In the genomic region with DNA sequence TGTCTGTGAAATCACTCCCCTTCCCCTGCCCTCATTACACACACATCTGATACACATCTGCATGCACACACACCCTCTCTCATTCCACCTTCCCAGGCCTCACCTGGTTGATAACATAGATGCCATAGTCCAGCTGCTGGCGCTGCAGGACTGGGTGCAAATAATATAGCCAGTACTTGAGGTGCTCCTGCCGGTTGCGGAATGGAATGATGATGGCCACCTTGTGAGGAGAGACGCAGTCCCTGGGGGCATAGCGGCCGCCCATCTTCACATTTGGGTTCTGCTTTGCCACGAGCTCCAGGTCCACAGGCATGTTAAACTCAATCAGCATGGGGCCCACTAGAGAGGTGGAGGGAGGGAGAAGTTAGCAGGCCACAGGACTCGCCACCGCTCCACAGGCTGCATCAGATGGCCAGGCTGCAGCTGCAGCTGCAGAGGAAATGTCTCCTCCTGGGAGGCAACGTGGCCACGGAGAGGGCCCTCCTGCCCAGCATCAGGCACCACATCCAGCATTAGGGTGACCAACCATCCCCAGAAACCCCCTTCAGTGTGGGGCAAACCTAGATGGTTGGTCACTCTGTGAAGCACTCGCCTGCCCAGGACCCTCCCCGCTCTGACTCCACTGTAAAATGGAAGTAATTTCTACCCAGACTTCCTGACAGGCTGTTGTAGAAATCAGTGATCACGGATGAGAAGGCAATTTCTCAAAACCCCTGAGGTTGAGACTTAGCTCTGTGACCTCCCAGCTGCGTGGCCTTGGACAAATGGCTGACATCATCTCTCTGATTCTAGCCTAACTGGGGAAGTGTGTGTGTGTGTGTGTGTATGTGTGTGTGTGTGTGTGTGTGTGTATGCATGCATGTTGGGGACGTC, we compare ENCODE assay signal across 13 cellular contexts. TPM values are rescaled to one million over a fixed set of nuclear protein-coding genes. Genes with fewer than 3 reads are reported as not detected.
DNase-seq lines count a peak whose midpoint lies in the region; ATAC-seq, FAIRE-seq and TF ChIP-seq lines count a peak whose summit lies in the region.
"Had no signal": no experiment of that assay in that cellular context is flagged by ENCODE, and none has a peak within 500 bp of the region (broad histone marks: within the 10 kb centered on the region; RNA-seq: fewer than 3 reads in every experiment).

No MANE protein-coding gene starts in this region.

- no peak for DNase-seq in T-helper 1 cell
- no peak for DNase-seq in WTC11 (ENCODE audit: low spot score)
- peak; percentile 37 for DNase-seq in iris pigment epithelial cell (ENCODE audit: low read depth)
- DNase-seq in small intestine = peak; percentile 79
- no peak for DNase-seq in RKO (ENCODE audit: low spot score)
- DNase-seq in NCI-H2196 treated with DMSO at 0.1 percent for 48 hours (lab: John Stamatoyannopoulos, UW; ENCODE audit: unreplicated experiment) = no peak
- DNase-seq: NCI-H345, SJCRH30 had no signal

- no peak for FAIRE-seq in small intestine (lab: Jason Lieb, UNC)
- FAIRE-seq: A204.1, urothelium cell line had no signal

- CTCF ChIA-PET in WTC11 (lab: Charles Lee) = no interaction called here

- peaks cover 0 to 3% of the 10 kb centered on the region in 2 donors for H3K36me3 ChIP-seq in small intestine (ENCODE audit: control insufficient read depth in 2 of 2, insufficient read depth in 2 of 2, low read length in 2 of 2)
- H3K36me3 ChIP-seq: SJCRH30 had no signal

- no peaks in the 10 kb centered on the region for H3K9me3 ChIP-seq in small intestine (ENCODE audit: control insufficient read depth, low read depth)
- H3K9me3 ChIP-seq: SJCRH30 had no signal

- WGBS in small intestine, 3 donors = 70 to 74% (median 71%) methylated on average over 16 of the region's 16 CpGs

- peak overlapping the region in 1 of 2 donors; percentile 21 for H3K27ac ChIP-seq in small intestine (ENCODE audit: low read depth in 1 of 2, low read length in 1 of 2)
- H3K27ac ChIP-seq: KMS-11, SJCRH30 had no signal

- no peaks in the 10 kb centered on the region for H3K27me3 Mint-ChIP-seq in T-helper 1 cell treated with Interleukin-12 subunit alpha and Interleukin-12 subunit beta and Interleukin-4 antibody, amounts not matched to agents 30 μg/mL and 1 μg/mL, for 36 hours (ENCODE audit: low read depth)
- H3K27me3 Mint-ChIP-seq in WTC11 (ENCODE audit: low read depth) = no peaks in the 10 kb centered on the region

- POLR2A ChIA-PET in WTC11 (lab: Charles Lee) = no interaction called here

- H3K4me1 ChIP-seq in small intestine (ENCODE audit: control insufficient read depth in 2 of 2, insufficient read depth in 1 of 2, low read depth in 1 of 2, low read length in 1 of 2) = peaks cover 6 to 18% of the 10 kb centered on the region in 2 donors
- H3K4me1 ChIP-seq: SJCRH30 had no signal

- TF ChIP-seq CTCF in WTC11 (IDR thresholded peaks at IDR 0.05) = no peak

- no peak overlapping the region for H3K4me3 ChIP-seq in small intestine (ENCODE audit: low read depth in 1 of 2, low read length in 2 of 2)
- H3K4me3 ChIP-seq: SJCRH30 had no signal

- peak overlapping the region; percentile 5 for H3K4me3 Mint-ChIP-seq in T-helper 1 cell treated with Interleukin-12 subunit alpha and Interleukin-12 subunit beta and Interleukin-4 antibody, amounts not matched to agents 30 μg/mL and 1 μg/mL, for 36 hours
- H3K4me3 Mint-ChIP-seq in WTC11 = no peak overlapping the region

- peak overlapping the region; percentile 27 for H3K27ac Mint-ChIP-seq in T-helper 1 cell treated with Interleukin-12 subunit alpha and Interleukin-12 subunit beta and Interleukin-4 antibody, amounts not matched to agents 30 μg/mL and 1 μg/mL, for 36 hours
- H3K27ac Mint-ChIP-seq in WTC11 = peak overlapping the region; percentile 48

- no peaks in the 10 kb centered on the region for H3K27me3 ChIP-seq in small intestine (ENCODE audit: control insufficient read depth in 2 of 2, insufficient read depth in 2 of 2, low read length in 2 of 2)
- H3K27me3 ChIP-seq: SJCRH30 had no signal

- H3K9me3 Mint-ChIP-seq in T-helper 1 cell treated with Interleukin-12 subunit alpha and Interleukin-12 subunit beta and Interleukin-4 antibody, amounts not matched to agents 30 μg/mL and 1 μg/mL, for 36 hours = no peaks in the 10 kb centered on the region
- no peaks in the 10 kb centered on the region for H3K9me3 Mint-ChIP-seq in WTC11

- ATAC-seq in WTC11 (no peak), GM18858 (IDR thresholded peaks at IDR 0.05; ENCODE audit: unreplicated experiment) (no peak)

- peaks cover 63% of the 10 kb centered on the region for H3K4me1 Mint-ChIP-seq in T-helper 1 cell treated with Interleukin-12 subunit alpha and Interleukin-12 subunit beta and Interleukin-4 antibody, amounts not matched to agents 30 μg/mL and 1 μg/mL, for 36 hours (ENCODE audit: low read depth)
- H3K4me1 Mint-ChIP-seq in WTC11 = 0 out of 2 replicates have a peak, but pooled peaks cover 2% of the 10 kb centered on the region

- peaks cover 22% of the 10 kb centered on the region for H3K36me3 Mint-ChIP-seq in T-helper 1 cell treated with Interleukin-12 subunit alpha and Interleukin-12 subunit beta and Interleukin-4 antibody, amounts not matched to agents 30 μg/mL and 1 μg/mL, for 36 hours (ENCODE audit: low read depth)
- no peaks in the 10 kb centered on the region for H3K36me3 Mint-ChIP-seq in WTC11

TF ChIP-seq in WTC11, 78 proteins besides CTCF, POLR2A, EP300 and RAD21 (continues in another document):
- TF ChIP-seq, protein P1, sequence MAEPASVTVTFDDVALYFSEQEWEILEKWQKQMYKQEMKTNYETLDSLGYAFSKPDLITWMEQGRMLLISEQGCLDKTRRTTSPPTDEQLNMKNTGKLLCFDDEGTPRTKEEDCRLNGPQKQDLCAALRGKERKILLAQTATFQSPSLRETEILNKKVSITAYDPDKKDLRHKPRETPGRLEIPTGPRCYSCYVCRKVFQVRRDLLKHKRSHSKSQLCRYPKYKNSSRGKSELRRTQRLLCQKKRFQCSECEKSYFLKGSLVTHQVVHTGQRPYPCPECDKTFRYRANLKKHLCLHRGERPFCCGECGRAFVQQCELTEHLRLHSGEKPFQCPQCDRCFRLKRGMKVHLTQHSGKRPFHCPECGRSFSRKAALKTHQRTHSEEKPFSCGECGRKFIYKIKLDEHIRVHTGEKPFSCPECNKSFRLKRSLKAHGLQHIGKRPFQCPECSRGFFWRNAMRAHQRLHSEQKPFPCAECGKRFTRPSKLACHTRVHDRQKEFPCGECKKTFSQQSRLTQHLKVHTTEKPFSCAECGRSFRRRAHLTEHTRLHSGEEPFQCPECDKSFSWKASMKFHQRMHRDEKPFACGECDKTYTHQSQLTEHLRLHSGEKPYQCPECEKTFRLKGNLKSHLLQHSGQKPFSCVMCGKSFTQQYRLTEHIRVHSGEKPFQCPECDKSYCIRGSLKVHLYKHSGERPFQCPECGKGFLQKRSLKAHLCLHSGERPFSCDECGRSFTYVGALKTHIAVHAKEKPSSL (CRISPR knock-in tag; conservative IDR thresholded peaks at IDR 0.05) = no peak
- TF ChIP-seq ATF1 (CRISPR knock-in tag; IDR thresholded peaks at IDR 0.05) = no peak
- no peak for TF ChIP-seq HMGA2 (CRISPR knock-in tag; IDR thresholded peaks at IDR 0.05)
- TF ChIP-seq, protein P2, sequence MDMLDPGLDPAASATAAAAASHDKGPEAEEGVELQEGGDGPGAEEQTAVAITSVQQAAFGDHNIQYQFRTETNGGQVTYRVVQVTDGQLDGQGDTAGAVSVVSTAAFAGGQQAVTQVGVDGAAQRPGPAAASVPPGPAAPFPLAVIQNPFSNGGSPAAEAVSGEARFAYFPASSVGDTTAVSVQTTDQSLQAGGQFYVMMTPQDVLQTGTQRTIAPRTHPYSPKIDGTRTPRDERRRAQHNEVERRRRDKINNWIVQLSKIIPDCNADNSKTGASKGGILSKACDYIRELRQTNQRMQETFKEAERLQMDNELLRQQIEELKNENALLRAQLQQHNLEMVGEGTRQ (CRISPR knock-in tag; IDR thresholded peaks at IDR 0.05) = no peak
- TF ChIP-seq CBFB (CRISPR knock-in tag; IDR thresholded peaks at IDR 0.05; ENCODE audit: low read depth) = no peak
- TF ChIP-seq GABPB1 (CRISPR knock-in tag; IDR thresholded peaks at IDR 0.05) = no peak
- TF ChIP-seq, protein P3, sequence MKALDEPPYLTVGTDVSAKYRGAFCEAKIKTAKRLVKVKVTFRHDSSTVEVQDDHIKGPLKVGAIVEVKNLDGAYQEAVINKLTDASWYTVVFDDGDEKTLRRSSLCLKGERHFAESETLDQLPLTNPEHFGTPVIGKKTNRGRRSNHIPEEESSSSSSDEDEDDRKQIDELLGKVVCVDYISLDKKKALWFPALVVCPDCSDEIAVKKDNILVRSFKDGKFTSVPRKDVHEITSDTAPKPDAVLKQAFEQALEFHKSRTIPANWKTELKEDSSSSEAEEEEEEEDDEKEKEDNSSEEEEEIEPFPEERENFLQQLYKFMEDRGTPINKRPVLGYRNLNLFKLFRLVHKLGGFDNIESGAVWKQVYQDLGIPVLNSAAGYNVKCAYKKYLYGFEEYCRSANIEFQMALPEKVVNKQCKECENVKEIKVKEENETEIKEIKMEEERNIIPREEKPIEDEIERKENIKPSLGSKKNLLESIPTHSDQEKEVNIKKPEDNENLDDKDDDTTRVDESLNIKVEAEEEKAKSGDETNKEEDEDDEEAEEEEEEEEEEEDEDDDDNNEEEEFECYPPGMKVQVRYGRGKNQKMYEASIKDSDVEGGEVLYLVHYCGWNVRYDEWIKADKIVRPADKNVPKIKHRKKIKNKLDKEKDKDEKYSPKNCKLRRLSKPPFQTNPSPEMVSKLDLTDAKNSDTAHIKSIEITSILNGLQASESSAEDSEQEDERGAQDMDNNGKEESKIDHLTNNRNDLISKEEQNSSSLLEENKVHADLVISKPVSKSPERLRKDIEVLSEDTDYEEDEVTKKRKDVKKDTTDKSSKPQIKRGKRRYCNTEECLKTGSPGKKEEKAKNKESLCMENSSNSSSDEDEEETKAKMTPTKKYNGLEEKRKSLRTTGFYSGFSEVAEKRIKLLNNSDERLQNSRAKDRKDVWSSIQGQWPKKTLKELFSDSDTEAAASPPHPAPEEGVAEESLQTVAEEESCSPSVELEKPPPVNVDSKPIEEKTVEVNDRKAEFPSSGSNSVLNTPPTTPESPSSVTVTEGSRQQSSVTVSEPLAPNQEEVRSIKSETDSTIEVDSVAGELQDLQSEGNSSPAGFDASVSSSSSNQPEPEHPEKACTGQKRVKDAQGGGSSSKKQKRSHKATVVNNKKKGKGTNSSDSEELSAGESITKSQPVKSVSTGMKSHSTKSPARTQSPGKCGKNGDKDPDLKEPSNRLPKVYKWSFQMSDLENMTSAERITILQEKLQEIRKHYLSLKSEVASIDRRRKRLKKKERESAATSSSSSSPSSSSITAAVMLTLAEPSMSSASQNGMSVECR (CRISPR knock-in tag; IDR thresholded peaks at IDR 0.05; ENCODE audit: borderline replicate concordance) = no peak

RNA-seq across cellular contexts. Expression of a gene that starts 31.8 kb away (rescaled TPM):
- 19.1 to 20.2 TPM (median 19.8 TPM) in 3 replicates for total RNA-seq in WTC11 (2021)
- polyA plus RNA-seq in small intestine = 10 to 100 TPM; 11.9 to 49.6 (median 14.9) TPM

RNA-seq across cellular contexts. Expression of a gene that starts 58.8 kb away (rescaled TPM):
- 23.2 to 23.3 TPM (median 23.2 TPM) in 3 replicates for total RNA-seq in WTC11 (2021)
- polyA plus RNA-seq in small intestine = 10 to 100 TPM in 1 of 3 donors, 1 to 10 TPM in 2; 7.6 to 11.7 (median 8.6) TPM

Comparison
In these comparisons a context has a peak if more than half of its experiments do, and no peak if none do; other contexts are left out.
1. DNase-seq: peak in iris pigment epithelial cell (single experiment) and small intestine (single experiment); none in T-helper 1 cell (0 of 5), WTC11 (single experiment), RKO (single experiment) and NCI-H2196 treated with DMSO at 0.1 percent for 48 hours (single experiment).